In the genomic region with DNA sequence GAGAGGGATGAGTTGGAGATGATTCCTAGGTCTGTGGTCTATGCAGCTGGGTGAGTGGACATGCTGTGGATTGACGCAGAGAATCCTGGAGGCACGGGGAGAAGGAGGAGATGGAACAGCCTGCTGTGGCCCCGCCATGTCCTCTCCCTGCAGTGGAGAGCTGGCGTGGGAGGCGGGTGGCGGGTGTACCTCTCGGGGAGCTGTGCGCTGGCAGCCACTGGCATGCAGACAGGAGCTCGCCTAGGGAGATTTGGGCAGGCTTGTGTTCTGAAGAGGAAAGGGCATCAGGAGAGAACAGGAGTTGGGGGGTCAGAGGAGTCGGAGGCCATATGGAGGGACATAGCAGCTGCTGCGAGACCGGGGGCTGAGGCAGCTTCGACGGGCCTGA, we compare ENCODE assay signal across 19 cellular contexts.
"Had no signal": no experiment of that assay in that cellular context is flagged by ENCODE, and none has a peak within 500 bp of the region (broad histone marks: within the 10 kb centered on the region; RNA-seq: fewer than 3 reads in every experiment).

No MANE protein-coding gene starts in this region.

- H3K9me3 ChIP-seq: colonic mucosa, gastroesophageal sphincter, lower lobe of right lung, psoas muscle, right lobe of liver, SJSA1, spleen, thoracic aorta had no signal

- H3K27me3 Mint-ChIP-seq: activated naive CD4-positive, alpha-beta T cell treated with anti-CD3 and anti-CD28 coated beads, Interleukin-2, amount 10 ng/mL, durations not matched to agents 7 days and 5 days; activated T-helper 17 cell treated with anti-CD3 and anti-CD28 coated beads, Interleukin-2, amount 50 U/mL, for 72 hours; naive B cell; stimulated activated naive B cell treated with anti-CD40 and anti-IgM and Interleukin-4, amounts not matched to agents 10 μg/mL and 1 μg/mL and 100 μg/mL, for 72 hours had no signal

- H3K4me3 Mint-ChIP-seq: activated CD8-positive, alpha-beta T cell treated with anti-CD3 and anti-CD28 coated beads, Interleukin-2, amount 10 ng/mL, durations not matched to agents 7 days and 5 days; activated naive CD4-positive, alpha-beta T cell treated with anti-CD3 and anti-CD28 coated beads, Interleukin-2, amount 10 ng/mL, durations not matched to agents 7 days and 5 days; activated T-helper 17 cell treated with anti-CD3 and anti-CD28 coated beads, Interleukin-2, amount 50 U/mL, for 72 hours; naive B cell; stimulated activated naive B cell treated with anti-CD40 and anti-IgM and Interleukin-4, amounts not matched to agents 10 μg/mL and 1 μg/mL and 100 μg/mL, for 72 hours had no signal

- H3K27ac ChIP-seq: colonic mucosa, epithelial cell of prostate, gastroesophageal sphincter, lower lobe of right lung, psoas muscle, right lobe of liver, SJSA1, spleen, thoracic aorta had no signal

- H3K36me3 ChIP-seq: colonic mucosa, SJSA1 had no signal

- H3K9me3 Mint-ChIP-seq: activated naive CD4-positive, alpha-beta T cell treated with anti-CD3 and anti-CD28 coated beads, Interleukin-2, amount 10 ng/mL, durations not matched to agents 7 days and 5 days; activated T-helper 17 cell treated with anti-CD3 and anti-CD28 coated beads, Interleukin-2, amount 50 U/mL, for 72 hours; naive B cell; stimulated activated naive B cell treated with anti-CD40 and anti-IgM and Interleukin-4, amounts not matched to agents 10 μg/mL and 1 μg/mL and 100 μg/mL, for 72 hours had no signal

- ATAC-seq: activated CD8-positive, alpha-beta T cell treated with anti-CD3 and anti-CD28 coated beads, Interleukin-2, amount 10 ng/mL, durations not matched to agents 7 days and 5 days; activated T-helper 17 cell treated with anti-CD3 and anti-CD28 coated beads, Interleukin-2, amount 50 U/mL, for 72 hours; gastroesophageal sphincter; stimulated activated naive B cell treated with anti-CD40 and anti-IgM and Interleukin-4, amounts not matched to agents 10 μg/mL and 1 μg/mL and 100 μg/mL, for 72 hours had no signal

- H3K27me3 ChIP-seq: colonic mucosa, gastroesophageal sphincter, right lobe of liver, SJSA1, spleen had no signal

- H3K4me1 ChIP-seq: colonic mucosa, lower lobe of right lung, psoas muscle, right lobe of liver, SJSA1, spleen had no signal

- H3K4me3 ChIP-seq: colonic mucosa, gastroesophageal sphincter, lower lobe of right lung, psoas muscle, right lobe of liver, SJSA1, spleen, thoracic aorta had no signal

- H3K4me1 Mint-ChIP-seq: activated naive CD4-positive, alpha-beta T cell treated with anti-CD3 and anti-CD28 coated beads, Interleukin-2, amount 10 ng/mL, durations not matched to agents 7 days and 5 days; activated T-helper 17 cell treated with anti-CD3 and anti-CD28 coated beads, Interleukin-2, amount 50 U/mL, for 72 hours; naive B cell; stimulated activated naive B cell treated with anti-CD40 and anti-IgM and Interleukin-4, amounts not matched to agents 10 μg/mL and 1 μg/mL and 100 μg/mL, for 72 hours had no signal

- H3K27ac Mint-ChIP-seq: activated CD8-positive, alpha-beta T cell treated with anti-CD3 and anti-CD28 coated beads, Interleukin-2, amount 10 ng/mL, durations not matched to agents 7 days and 5 days; activated naive CD4-positive, alpha-beta T cell treated with anti-CD3 and anti-CD28 coated beads, Interleukin-2, amount 10 ng/mL, durations not matched to agents 7 days and 5 days; activated T-helper 17 cell treated with anti-CD3 and anti-CD28 coated beads, Interleukin-2, amount 50 U/mL, for 72 hours; stimulated activated naive B cell treated with anti-CD40 and anti-IgM and Interleukin-4, amounts not matched to agents 10 μg/mL and 1 μg/mL and 100 μg/mL, for 72 hours had no signal

- DNase-seq: activated CD8-positive, alpha-beta T cell treated with anti-CD3 and anti-CD28 coated beads, Interleukin-2, amount 10 ng/mL, durations not matched to agents 7 days and 5 days; activated naive CD4-positive, alpha-beta T cell treated with anti-CD3 and anti-CD28 coated beads, Interleukin-2, amount 10 ng/mL, durations not matched to agents 7 days and 5 days; amniotic stem cell; colonic mucosa; effector CD4-positive, alpha-beta T cell; lower lobe of right lung; midbrain; naive B cell; psoas muscle; right lobe of liver; spleen; stimulated activated CD4-positive, alpha-beta T cell treated with anti-CD3 and anti-CD28 coated beads, Interleukin-1b, Interleukin-23, amount 100 ng/mL, for 48 hours; stimulated activated naive B cell treated with anti-CD40 and anti-IgM and Interleukin-4, amounts not matched to agents 10 μg/mL and 1 μg/mL and 100 μg/mL, for 72 hours; T-helper 9 cell had no signal

- H3K36me3 Mint-ChIP-seq: activated naive CD4-positive, alpha-beta T cell treated with anti-CD3 and anti-CD28 coated beads, Interleukin-2, amount 10 ng/mL, durations not matched to agents 7 days and 5 days; naive B cell had no signal
